1 cellular context compared by ENCODE assay signal in genomic region chr6:112912351-112913101, GRCh38.
TF ChIP-seq lines count a peak whose summit lies in the region.

No MANE protein-coding gene starts in this region.

TF ChIP-seq in GM23338, 12 proteins besides CTCF, POLR2A, EP300 and RAD21 (continued from another document):
- TF ChIP-seq ZNF462 (CRISPR knock-in tag; IDR thresholded peaks at IDR 0.05) (no peak), POLR2AphosphoS5 (IDR thresholded peaks at IDR 0.05; ENCODE audit: low read depth) (no peak), REST (IDR thresholded peaks at IDR 0.05; ENCODE audit: unreplicated experiment) (no peak), JUNB (IDR thresholded peaks at IDR 0.05; ENCODE audit: unreplicated experiment) (no peak), ZNF331 (CRISPR knock-in tag; IDR thresholded peaks at IDR 0.05; ENCODE audit: low read depth) (no peak), ZNF114 (CRISPR knock-in tag; IDR thresholded peaks at IDR 0.05) (no peak)
TF ChIP-seq in GM23338: peak in this region for 0.
